16 cellular contexts compared by ENCODE assay signal in genomic region chr5:103943243-103943642, GRCh38.
DNase-seq lines count a peak whose midpoint lies in the region; ATAC-seq and TF ChIP-seq lines count a peak whose summit lies in the region.
"Had no signal": no experiment of that assay in that cellular context is flagged by ENCODE, and none has a peak within 500 bp of the region (broad histone marks: within the 10 kb centered on the region; RNA-seq: fewer than 3 reads in every experiment).

No MANE protein-coding gene starts in this region.

- peak overlapping the region; percentile 41 for H3K4me3 ChIP-seq in BE2C (ENCODE audit: low read depth, low read length)
- H3K4me3 ChIP-seq: GM23248 had no signal

- ATAC-seq in SK-N-SH treated with all-trans-retinoic acid at 6 μM for 48 hours, result peak; percentile 90
- ATAC-seq: CD8-positive, alpha-beta T cell had no signal

- no peaks in the 10 kb centered on the region; the same call in 1 of the 2 replicates for H3K4me1 ChIP-seq in BE2C

- no peaks in the 10 kb centered on the region for H3K9me3 Mint-ChIP-seq in nephron progenitor cell

- peaks cover 27% of the 10 kb centered on the region for H3K4me1 Mint-ChIP-seq in nephron progenitor cell
- H3K4me1 Mint-ChIP-seq: CD14-positive monocyte had no signal

- peak overlapping the region; percentile 4 for H3K27ac Mint-ChIP-seq in nephron progenitor cell
- H3K27ac Mint-ChIP-seq: CD14-positive monocyte; CD8-positive, alpha-beta T cell had no signal

- DNase-seq in BE2C, result peak; percentile 42
- no peak for DNase-seq in nephron progenitor cell
- DNase-seq in DMS79 treated with DMSO at 0.1 percent for 48 hours (lab: John Stamatoyannopoulos, UW), result no peak
- DNase-seq in nucleus accumbens (lab: John Stamatoyannopoulos, UW), result no peak
- DNase-seq in NCI-H2196 (lab: John Stamatoyannopoulos, UW; ENCODE audit: unreplicated experiment), result no peak
- DNase-seq in NCI-H1694 (lab: John Stamatoyannopoulos, UW), result no peak
- DNase-seq: CD8-positive, alpha-beta T cell; COR-L47; DMS153; DND-41; GF-D8; GM23248; IMR-90; KBM-7 had no signal

- no peaks in the 10 kb centered on the region for H3K27me3 ChIP-seq in BE2C

- H3K9me3 ChIP-seq in BE2C, result no peaks in the 10 kb centered on the region

- TF ChIP-seq CTCF in BE2C (IDR thresholded peaks at IDR 0.05; ENCODE audit: low read depth, low read length), result no peak
- TF ChIP-seq CTCF in nephron progenitor cell (IDR thresholded peaks at IDR 0.05), result no peak

- no peak overlapping the region for H3K4me3 Mint-ChIP-seq in nephron progenitor cell
- H3K4me3 Mint-ChIP-seq: CD14-positive monocyte; CD8-positive, alpha-beta T cell had no signal

- no peaks in the 10 kb centered on the region for H3K36me3 Mint-ChIP-seq in nephron progenitor cell (ENCODE audit: low read depth)
- H3K36me3 Mint-ChIP-seq: CD14-positive monocyte; CD8-positive, alpha-beta T cell had no signal

- H3K36me3 ChIP-seq in BE2C, result no peaks in the 10 kb centered on the region

- no peaks in the 10 kb centered on the region for H3K27me3 Mint-ChIP-seq in nephron progenitor cell (ENCODE audit: low read depth, poor library complexity)

TF ChIP-seq in SK-N-SH treated with all-trans-retinoic acid at 6 μM for 48 hours, 23 proteins besides CTCF, POLR2A, EP300 and RAD21:
- peak; percentile 59; the same call in 1 of the 2 replicates for TF ChIP-seq TSHZ2 (CRISPR knock-in tag; IDR thresholded peaks at IDR 0.05)
- peak; percentile 90 for TF ChIP-seq ZC3H10 (CRISPR knock-in tag; IDR thresholded peaks at IDR 0.05)
- no peak for TF ChIP-seq ZFP30 (CRISPR knock-in tag; IDR thresholded peaks at IDR 0.05)
- peak; percentile 89; the same call in 1 of the 2 replicates for TF ChIP-seq TCF4 (CRISPR knock-in tag; IDR thresholded peaks at IDR 0.05; ENCODE audit: borderline replicate concordance)
- TF ChIP-seq CSRNP3 (CRISPR knock-in tag; IDR thresholded peaks at IDR 0.05), result peak; percentile 39; the same call in 1 of the 2 replicates
- TF ChIP-seq RARB (CRISPR knock-in tag; IDR thresholded peaks at IDR 0.05), result no peak
- no peak for TF ChIP-seq ARNTL (CRISPR knock-in tag; IDR thresholded peaks at IDR 0.05; ENCODE audit: borderline replicate concordance, low read depth)
- peak; percentile 84 for TF ChIP-seq ISL1 (CRISPR knock-in tag; IDR thresholded peaks at IDR 0.05)
- peak; percentile 68; the same call in 1 of the 2 replicates for TF ChIP-seq TOX (CRISPR knock-in tag; IDR thresholded peaks at IDR 0.05; ENCODE audit: borderline replicate concordance)
